Comparison of ENCODE assay signal across 8 cellular contexts in the genomic region with DNA sequence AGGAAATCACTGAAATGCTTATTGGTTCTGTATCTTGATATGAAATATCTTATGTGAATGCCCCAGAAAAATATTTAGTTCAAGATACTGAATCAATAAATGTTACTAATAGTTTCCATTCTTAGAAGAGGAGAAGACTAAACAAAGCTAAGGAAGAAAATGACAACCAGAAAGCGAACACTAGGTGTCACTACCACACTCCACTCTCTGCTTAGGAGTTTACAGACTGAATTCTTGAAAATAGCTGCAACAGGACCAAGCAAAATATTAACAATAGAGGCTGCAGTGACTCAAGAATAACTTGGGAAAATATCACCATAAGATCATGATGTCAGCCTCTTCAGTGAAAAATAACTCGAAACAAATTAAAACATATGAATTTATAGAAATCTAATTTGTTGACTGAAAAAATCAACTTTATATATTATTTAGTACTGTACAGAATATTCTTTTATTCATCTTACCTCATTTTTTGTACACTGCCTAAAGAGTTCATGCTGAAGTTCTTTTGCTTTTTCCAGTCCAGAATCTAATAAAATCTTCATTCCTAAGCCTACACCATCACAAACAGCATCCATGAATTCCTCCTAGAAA.
DNase-seq lines count a peak whose midpoint lies in the region; ATAC-seq, FAIRE-seq and TF ChIP-seq lines count a peak whose summit lies in the region.

No MANE protein-coding gene starts in this region.

- H3K9me3 ChIP-seq in CD4-positive, alpha-beta T cell (ENCODE audit: control insufficient read depth, low read length): no peaks in the 10 kb centered on the region
- H3K9me3 ChIP-seq in GM12878 (replicated peaks; ENCODE audit: control insufficient read depth, insufficient read depth, low read length): no peaks in the 10 kb centered on the region

- in situ Hi-C loops in GM12878 (cut with MboI): no loop called here

- H2AFZ ChIP-seq in GM12878 (ENCODE audit: control insufficient read depth, low read depth, low read length): no peak overlapping the region

- intact Hi-C loops in CD4-positive, alpha-beta T cell (cut with DNase I, micrococcal nuclease): loop anchor here (1.0 to 5.0 kb wide), 3 partner anchors 244 to 483 kb away; no protein-coding TSS in a partner anchor
- intact Hi-C loops in GM12878 (cut with micrococcal nuclease; ENCODE audit: unreplicated experiment): loop anchor here (2.0 to 10.0 kb wide), 3 partner anchors 244 to 556 kb away; partner anchors contain the start of gene CACNA1S

- no peak for ATAC-seq in CD4-positive, alpha-beta T cell (ENCODE audit: poor library complexity)
- ATAC-seq in GM18498 (IDR thresholded peaks at IDR 0.05; ENCODE audit: unreplicated experiment) (peak; percentile 62), GM12878 (peak; percentile 64), HG03095 (IDR thresholded peaks at IDR 0.05; ENCODE audit: unreplicated experiment) (no peak)

- no peaks in the 10 kb centered on the region for H3K4me1 Mint-ChIP-seq in CD4-positive, alpha-beta T cell (ENCODE audit: low read depth)

- H3K27ac Mint-ChIP-seq in CD4-positive, alpha-beta T cell: no peak overlapping the region

- H3K4me3 Mint-ChIP-seq in CD4-positive, alpha-beta T cell: no peak overlapping the region

- no peaks in the 10 kb centered on the region for H3K27me3 Mint-ChIP-seq in CD4-positive, alpha-beta T cell

- no peaks in the 10 kb centered on the region for H3K27me3 ChIP-seq in CD4-positive, alpha-beta T cell (ENCODE audit: control insufficient read depth, insufficient read depth, low read length)
- H3K27me3 ChIP-seq in GM12878 (replicated peaks in 1 of 2; ENCODE audit: control insufficient read depth in 2 of 2, insufficient read depth in 2 of 2, low read length in 1 of 2): no peaks in the 10 kb centered on the region

- no peaks in the 10 kb centered on the region for H3K79me2 ChIP-seq in GM12878 (ENCODE audit: control insufficient read depth, insufficient read depth, low read length)

- CTCF ChIA-PET in CD4-positive, alpha-beta T cell (lab: Charles Lee): interaction anchor here (0.6 to 2.0 kb wide), 4 partner anchors 9 to 244 kb away, joined by 3 to 7 read pairs (median 4); no protein-coding TSS in a partner anchor
- CTCF ChIA-PET in GM12878 (lab: Yijun Ruan, JAX): interaction anchor here (0.6 to 5.4 kb wide), 62 partner anchors 8 to 593 kb away, joined by 3 to 46 read pairs (median 4); partner anchors contain the start of genes INAVA and KIF14

- peaks cover 0 to 5% of the 10 kb centered on the region in 2 experiments; a peak in 2 of 4 replicates for H3K36me3 ChIP-seq in GM12878 (ENCODE audit: control insufficient read depth in 2 of 2, insufficient read depth in 2 of 2, low read length in 1 of 2)

- SMC1A ChIA-PET in GM12878 (lab: Charles Lee; ENCODE audit: uncharacterized antibody, unreplicated experiment): interaction anchor here (0.7 to 4.3 kb wide), 28 partner anchors 8 to 665 kb away, joined by 3 to 37 read pairs (median 3); no protein-coding TSS in a partner anchor

- H3K36me3 Mint-ChIP-seq in CD4-positive, alpha-beta T cell (ENCODE audit: low read depth): no peaks in the 10 kb centered on the region

- no peak for TF ChIP-seq EP300 in GM12878 (IDR thresholded peaks at IDR 0.05; ENCODE audit: borderline replicate concordance in 1 of 2, control insufficient read depth in 1 of 2, low read depth in 2 of 2, low read length in 2 of 2)

- WGBS in GM12878 (ENCODE audit: insufficient coverage, insufficient replicate concordance, low lambda C conversion rate, missing lambda C conversion rate): 62% methylated on average over 2 of the region's 2 CpGs

- no peak overlapping the region for H3K4me2 ChIP-seq in GM12878 (ENCODE audit: control insufficient read depth, insufficient read depth)

- RAD21 ChIA-PET in GM12878 (lab: Charles Lee; ENCODE audit: unreplicated experiment): interaction anchor here (0.6 to 6.7 kb wide), 30 partner anchors 9 to 560 kb away, joined by 3 to 70 read pairs (median 4); partner anchors contain the start of genes DDX59 and KIF14

- peak; percentile 71 for FAIRE-seq in GM12878 (lab: Jason Lieb, UNC)

- peak; percentile 67 for TF ChIP-seq CTCF in CD4-positive, alpha-beta T cell (IDR thresholded peaks at IDR 0.05)
- peak; percentile 56 to 77 (median 60) for TF ChIP-seq CTCF in GM12878 (IDR thresholded peaks at IDR 0.05 in 2 of 3, conservative IDR thresholded peaks at IDR 0.05 in 1 of 3; ENCODE audit: control insufficient read depth in 2 of 3, extremely low read depth in 1 of 3, insufficient read depth in 1 of 3, low read depth in 3 of 3, low read length in 3 of 3)

- no peak overlapping the region for H3K27ac ChIP-seq in CD4-positive, alpha-beta T cell (ENCODE audit: low read depth, low read length)
- no peak overlapping the region for H3K27ac ChIP-seq in GM12878 (ENCODE audit: control insufficient read depth, insufficient read depth)

- POLR2A ChIA-PET in CD4-positive, alpha-beta T cell (lab: Charles Lee): interaction anchor here (0.6 to 1.0 kb wide), 3 partner anchors 29 to 242 kb away, joined by 3 to 4 read pairs (median 3); no protein-coding TSS in a partner anchor
- POLR2A ChIA-PET in GM12878 (lab: Charles Lee): no interaction called here

- no peaks in the 10 kb centered on the region for H3K9me3 Mint-ChIP-seq in CD4-positive, alpha-beta T cell

- no peak overlapping the region for H3K9ac ChIP-seq in GM12878 (ENCODE audit: control insufficient read depth, insufficient read depth, low read length)

- H4K20me1 ChIP-seq in GM12878 (ENCODE audit: control insufficient read depth, insufficient read depth): no peaks in the 10 kb centered on the region

- BruUV-seq in GM12878 (replicated peaks; lab: Mats Ljungman, UMichigan): no TSS peak

- no peak for DNase-seq in CD4-positive, alpha-beta T cell
- DNase-seq in NCI-H2081 (lab: John Stamatoyannopoulos, UW): peak; percentile 32 to 53
- no peak for DNase-seq in GM12878 (ENCODE audit: low read depth, low spot score)
- DNase-seq in kidney tubule cell (ENCODE audit: low spot score): peak; percentile 70
- no peak for DNase-seq in mesenteric fat pad (ENCODE audit: low spot score)
- no peak for DNase-seq in stimulated activated CD4-positive, alpha-beta T cell treated with anti-CD3 and anti-CD28 coated beads, Interleukin-4, amount 100 ng/mL, for 4 hours

- no peak for TF ChIP-seq POLR2A in GM12878 (IDR thresholded peaks at IDR 0.05; ENCODE audit: low read depth, low read length)

- H3K4me3 ChIP-seq in GM12878: no peak overlapping the region

- H3K4me1 ChIP-seq in GM12878 (ENCODE audit: control insufficient read depth, insufficient read depth, low read length): peaks cover 17% of the 10 kb centered on the region

- TF ChIP-seq RAD21 in GM12878 (IDR thresholded peaks at IDR 0.05; ENCODE audit: insufficient read depth, low read depth, low read length): peak; percentile 82

TF ChIP-seq in GM12878, 131 proteins besides CTCF, POLR2A, EP300 and RAD21:
- TF ChIP-seq SMC3 (IDR thresholded peaks at IDR 0.05; ENCODE audit: borderline replicate concordance, low read length) (peak; percentile 69; the same call in 1 of the 2 replicates), NFXL1 (IDR thresholded peaks at IDR 0.05; ENCODE audit: borderline replicate concordance) (no peak)

Comparison
In these comparisons a context has a peak if more than half of its experiments do, and no peak if none do; other contexts are left out.
1. ATAC-seq: peak in GM18498 (single experiment) and GM12878 (single experiment); none in CD4-positive, alpha-beta T cell (single experiment) and HG03095 (single experiment).
2. DNase-seq: peak in NCI-H2081 (2 of 2) and kidney tubule cell (single experiment); none in CD4-positive, alpha-beta T cell (0 of 10), GM12878 (single experiment), mesenteric fat pad (single experiment) and stimulated activated CD4-positive, alpha-beta T cell treated with anti-CD3 and anti-CD28 coated beads, Interleukin-4, amount 100 ng/mL, for 4 hours (0 of 2).